26 cellular contexts compared by ENCODE assay signal in genomic region chr22:42909363-42910058, GRCh38. TPM values are rescaled to one million over a fixed set of nuclear protein-coding genes. Genes with fewer than 3 reads are reported as not detected.
DNase-seq lines count a peak whose midpoint lies in the region; ATAC-seq and TF ChIP-seq lines count a peak whose summit lies in the region.
"Had no signal": no experiment of that assay in that cellular context is flagged by ENCODE, and none has a peak within 500 bp of the region (broad histone marks: within the 10 kb centered on the region; RNA-seq: fewer than 3 reads in every experiment).

No MANE protein-coding gene starts in this region.

- TF ChIP-seq CTCF in gastroesophageal sphincter (IDR thresholded peaks at IDR 0.05) = no peak
- no peak for TF ChIP-seq CTCF in sigmoid colon (IDR thresholded peaks at IDR 0.05)

- no peak for TF ChIP-seq EP300 in gastroesophageal sphincter (IDR thresholded peaks at IDR 0.05)
- TF ChIP-seq EP300 in sigmoid colon (IDR thresholded peaks at IDR 0.05) = no peak

- no peaks in the 10 kb centered on the region for H3K27me3 Mint-ChIP-seq in activated CD8-positive, alpha-beta T cell treated with anti-CD3 and anti-CD28 coated beads, Interleukin-2, amount 10 ng/mL, durations not matched to agents 7 days and 5 days (ENCODE audit: low read depth)
- H3K27me3 Mint-ChIP-seq: progenitor cell of endocrine pancreas, type B pancreatic cell had no signal

- WGBS in gastroesophageal sphincter (ENCODE audit: low coverage in 1 of 2), 2 donors = 64% methylated on average over 12 to 13 of the region's 14 CpGs
- 87 to 90% methylated on average over 14 of the region's 14 CpGs for whole genome bisulfite sequencing in sigmoid colon, 2 donors

- no peaks in the 10 kb centered on the region for H3K9me3 ChIP-seq in gastroesophageal sphincter
- H3K9me3 ChIP-seq in sigmoid colon = no peaks in the 10 kb centered on the region
- H3K9me3 ChIP-seq: Peyer's patch had no signal

- no peak overlapping the region for H3K4me3 ChIP-seq in gastroesophageal sphincter
- no peak overlapping the region for H3K4me3 ChIP-seq in sigmoid colon
- H3K4me3 ChIP-seq: Peyer's patch, smooth muscle cell had no signal

- DNase-seq in NCI-H1105 treated with DMSO at 0.1 percent for 48 hours (lab: John Stamatoyannopoulos, UW) (peak; percentile 26), NCI-H1105 (lab: John Stamatoyannopoulos, UW) (no peak), NCI-H2227 treated with DMSO at 0.1 percent for 48 hours (lab: John Stamatoyannopoulos, UW) (peak; percentile 51), sigmoid colon (no peak), H4 (ENCODE audit: low spot score) (no peak), NCI-H524 treated with DMSO at 0.1 percent for 48 hours (lab: John Stamatoyannopoulos, UW) (no peak)
- DNase-seq in activated CD8-positive, alpha-beta T cell treated with anti-CD3 and anti-CD28 coated beads, Interleukin-2, amount 10 ng/mL, durations not matched to agents 7 days and 5 days = no peak
- DNase-seq: activated CD8-positive, alpha-beta memory T cell treated with anti-CD3 and anti-CD28 coated beads, Interleukin-2, amount 50 U/mL, for 48 hours; activated gamma-delta T cell; EL; foreskin keratinocyte; MV-4-11; NCI-H345; NK-92 treated with Interleukin-12 subunit alpha and Interleukin-12 subunit beta, amount 100 ng/mL, for 24 hours; Peyer's patch; stimulated activated CD4-positive, alpha-beta T cell treated with anti-CD3 and anti-CD28 coated beads, Interleukin-4, amount 100 ng/mL, for 1 hour; stimulated activated naive CD8-positive, alpha-beta T cell treated with anti-CD3 and anti-CD28 coated beads, Interleukin-15, Interleukin-2, amounts not matched to agents 100 U/mL and 50 U/mL, for 24 hours; WERI-Rb-1 had no signal

- no peak for TF ChIP-seq POLR2A in gastroesophageal sphincter (IDR thresholded peaks at IDR 0.05)
- no peak for TF ChIP-seq POLR2A in sigmoid colon (IDR thresholded peaks at IDR 0.05)

- POLR2A ChIA-PET in activated CD8-positive, alpha-beta T cell treated with anti-CD3 and anti-CD28 coated beads, Interleukin-2, amount 10 ng/mL, durations not matched to agents 7 days and 5 days (lab: Charles Lee) = no interaction called here

- H3K4me1 Mint-ChIP-seq in activated CD8-positive, alpha-beta T cell treated with anti-CD3 and anti-CD28 coated beads, Interleukin-2, amount 10 ng/mL, durations not matched to agents 7 days and 5 days (ENCODE audit: low read depth) = no peaks in the 10 kb centered on the region

- H3K36me3 ChIP-seq in gastroesophageal sphincter (peaks cover 0 to 20% of the 10 kb centered on the region in 2 donors), sigmoid colon (peaks cover 0 to 9% (median 2%) of the 10 kb centered on the region in 4 donors)

- CTCF ChIA-PET in activated CD8-positive, alpha-beta T cell treated with anti-CD3 and anti-CD28 coated beads, Interleukin-2, amount 10 ng/mL, durations not matched to agents 7 days and 5 days (lab: Charles Lee) = interaction anchor here (0.6 to 0.7 kb wide), 2 partner anchors 14 to 140 kb away, joined by 3 read pairs; no protein-coding TSS in a partner anchor

- H3K4me1 ChIP-seq in gastroesophageal sphincter (peaks cover 15 to 98% (median 36%) of the 10 kb centered on the region in 3 donors), sigmoid colon (peaks cover 0 to 68% (median 61%) of the 10 kb centered on the region in 4 donors)

- no peaks in the 10 kb centered on the region for H3K36me3 Mint-ChIP-seq in activated CD8-positive, alpha-beta T cell treated with anti-CD3 and anti-CD28 coated beads, Interleukin-2, amount 10 ng/mL, durations not matched to agents 7 days and 5 days (ENCODE audit: low read depth)

- intact Hi-C loops in sigmoid colon (cut with DNase I) = loop anchor here (5.0 kb wide), 3 partner anchors 83 to 123 kb away; no protein-coding TSS in a partner anchor

- no peak for ATAC-seq in gastroesophageal sphincter
- no peak for ATAC-seq in activated CD8-positive, alpha-beta T cell treated with anti-CD3 and anti-CD28 coated beads, Interleukin-2, amount 10 ng/mL, durations not matched to agents 7 days and 5 days
- ATAC-seq: foreskin keratinocyte; stimulated activated naive CD8-positive, alpha-beta T cell treated with anti-CD3 and anti-CD28 coated beads, Interleukin-15, Interleukin-2, amounts not matched to agents 100 U/mL and 50 U/mL, for 24 hours had no signal

- H3K27me3 ChIP-seq in gastroesophageal sphincter (no peaks in the 10 kb centered on the region), sigmoid colon (no peaks in the 10 kb centered on the region)
- H3K27me3 ChIP-seq: foreskin keratinocyte, Peyer's patch had no signal

- no peak overlapping the region for H3K4me3 Mint-ChIP-seq in activated CD8-positive, alpha-beta T cell treated with anti-CD3 and anti-CD28 coated beads, Interleukin-2, amount 10 ng/mL, durations not matched to agents 7 days and 5 days
- H3K4me3 Mint-ChIP-seq: neural crest cell; T-helper 2 cell treated with Interferon-gamma antibody and Interleukin-4, amounts not matched to agents 5 μg/mL and 100 μg/mL, for 36 hours; type B pancreatic cell had no signal

- no peak overlapping the region for H3K27ac Mint-ChIP-seq in activated CD8-positive, alpha-beta T cell treated with anti-CD3 and anti-CD28 coated beads, Interleukin-2, amount 10 ng/mL, durations not matched to agents 7 days and 5 days
- H3K27ac Mint-ChIP-seq: progenitor cell of endocrine pancreas; T-helper 2 cell treated with Interferon-gamma antibody and Interleukin-4, amounts not matched to agents 5 μg/mL and 100 μg/mL, for 36 hours; type B pancreatic cell had no signal

- H3K27ac ChIP-seq in gastroesophageal sphincter = peak overlapping the region; percentile 4 to 84 (median 78)
- H3K27ac ChIP-seq in sigmoid colon = peak overlapping the region; percentile 11 to 77 (median 76)
- H3K27ac ChIP-seq: 22Rv1, epithelial cell of prostate, foreskin keratinocyte, WERI-Rb-1 had no signal

- H3K9me3 Mint-ChIP-seq in activated CD8-positive, alpha-beta T cell treated with anti-CD3 and anti-CD28 coated beads, Interleukin-2, amount 10 ng/mL, durations not matched to agents 7 days and 5 days (ENCODE audit: insufficient read depth) = no peaks in the 10 kb centered on the region
- H3K9me3 Mint-ChIP-seq: neural crest cell; T-helper 2 cell treated with Interferon-gamma antibody and Interleukin-4, amounts not matched to agents 5 μg/mL and 100 μg/mL, for 36 hours; type B pancreatic cell had no signal

RNA-seq across cellular contexts. Expression of gene ARFGAP3, which starts 52.4 kb away (rescaled TPM):
- total RNA-seq in gastroesophageal sphincter (10 to 100 TPM; 40.6 to 67.9 (median 49.1) TPM), sigmoid colon (10 to 100 TPM; 35.7 to 45.3 (median 40.5) TPM)
- polyA plus RNA-seq in sigmoid colon = 10 to 100 TPM; 23.4 to 28.4 (median 27.1) TPM
- total RNA-seq in H4 (2014; rRNA removed; shearing (Covaris generic)) = 39.8 and 46.0 TPM in 2 replicates
- 10 to 100 TPM; 35.8 to 36.7 TPM for total RNA-seq in activated CD8-positive, alpha-beta T cell treated with anti-CD3 and anti-CD28 coated beads, Interleukin-2, amount 10 ng/mL, durations not matched to agents 7 days and 5 days

Comparison
In these comparisons a context has a peak if more than half of its experiments do, and no peak if none do; other contexts are left out.
1. DNase-seq: peak in NCI-H1105 treated with DMSO at 0.1 percent for 48 hours (single experiment) and NCI-H2227 treated with DMSO at 0.1 percent for 48 hours (single experiment); none in NCI-H1105 (single experiment), sigmoid colon (single experiment), H4 (single experiment), activated CD8-positive, alpha-beta T cell treated with anti-CD3 and anti-CD28 coated beads, Interleukin-2, amount 10 ng/mL, durations not matched to agents 7 days and 5 days (single experiment) and NCI-H524 treated with DMSO at 0.1 percent for 48 hours (single experiment).